In genomic region chr9:127954831-127955293, GRCh38 we compare ENCODE assay signal across 9 cellular contexts. TPM values are rescaled to one million over a fixed set of nuclear protein-coding genes. Genes with fewer than 3 reads are reported as not detected.
DNase-seq lines count a peak whose midpoint lies in the region; ATAC-seq and TF ChIP-seq lines count a peak whose summit lies in the region.
"Had no signal": no experiment of that assay in that cellular context is flagged by ENCODE, and none has a peak within 500 bp of the region (broad histone marks: within the 10 kb centered on the region; RNA-seq: fewer than 3 reads in every experiment).

No MANE protein-coding gene starts in this region.

- H3K27ac ChIP-seq in hepatocyte = peak overlapping the region; percentile 90

- H3K4me2 ChIP-seq in hepatocyte = peak overlapping the region; percentile 61

- H3K4me1 ChIP-seq in hepatocyte (ENCODE audit: insufficient read depth) = peaks cover 45% of the 10 kb centered on the region

- H3K4me3 Mint-ChIP-seq in IgD-negative memory B cell = peak overlapping the region in 1 of 4 donors; percentile 25
- H3K4me3 Mint-ChIP-seq in activated T-helper 17 cell treated with anti-CD3 and anti-CD28 coated beads, Interleukin-2, amount 50 U/mL, for 72 hours = peak overlapping the region; percentile 62
- peak overlapping the region; percentile 50 for H3K4me3 Mint-ChIP-seq in stimulated activated effector memory CD8-positive, alpha-beta T cell treated with anti-CD3 and anti-CD28 coated beads, Interleukin-12 subunit alpha, Interleukin-12 subunit beta, amount 100 ng/mL, for 72 hours
- H3K4me3 Mint-ChIP-seq: nephron had no signal

- 84% methylated on average over 13 of the region's 13 CpGs for WGBS in hepatocyte (ENCODE audit: low lambda C conversion rate, missing lambda C conversion rate)

- H3K4me1 Mint-ChIP-seq in IgD-negative memory B cell = peaks cover 34 to 51% (median 35%) of the 10 kb centered on the region in 3 donors
- H3K4me1 Mint-ChIP-seq in activated T-helper 17 cell treated with anti-CD3 and anti-CD28 coated beads, Interleukin-2, amount 50 U/mL, for 72 hours = peaks cover 31% of the 10 kb centered on the region
- H3K4me1 Mint-ChIP-seq in stimulated activated effector memory CD8-positive, alpha-beta T cell treated with anti-CD3 and anti-CD28 coated beads, Interleukin-12 subunit alpha, Interleukin-12 subunit beta, amount 100 ng/mL, for 72 hours = peaks cover 73% of the 10 kb centered on the region

- no peaks in the 10 kb centered on the region for H3K9me3 ChIP-seq in hepatocyte (ENCODE audit: low read depth)

- peaks cover 33% of the 10 kb centered on the region for H4K20me1 ChIP-seq in hepatocyte (ENCODE audit: insufficient read depth, poor library complexity, severe bottlenecking)

- H3K9me2 ChIP-seq in hepatocyte (replicated peaks; ENCODE audit: insufficient read depth) = no peaks in the 10 kb centered on the region

- H3K27me3 Mint-ChIP-seq in IgD-negative memory B cell = no peaks in the 10 kb centered on the region
- H3K27me3 Mint-ChIP-seq in activated T-helper 17 cell treated with anti-CD3 and anti-CD28 coated beads, Interleukin-2, amount 50 U/mL, for 72 hours = no peaks in the 10 kb centered on the region

- no peaks in the 10 kb centered on the region for H3K36me3 ChIP-seq in hepatocyte (replicated peaks; ENCODE audit: insufficient read depth, low read depth)

- H3K27me3 ChIP-seq in hepatocyte = no peaks in the 10 kb centered on the region

- H3K79me2 ChIP-seq in hepatocyte = peaks cover 96% of the 10 kb centered on the region

- ATAC-seq in activated T-helper 17 cell treated with anti-CD3 and anti-CD28 coated beads, Interleukin-2, amount 50 U/mL, for 72 hours (replicated peaks) = no peak
- no peak for ATAC-seq in stimulated activated effector memory CD8-positive, alpha-beta T cell treated with anti-CD3 and anti-CD28 coated beads, Interleukin-12 subunit alpha, Interleukin-12 subunit beta, amount 100 ng/mL, for 72 hours
- ATAC-seq in GM18519 (IDR thresholded peaks at IDR 0.05; ENCODE audit: low FRiP score, unreplicated experiment) (no peak), GM21529 (IDR thresholded peaks at IDR 0.05; ENCODE audit: unreplicated experiment) (no peak), HG02623 (IDR thresholded peaks at IDR 0.05; ENCODE audit: unreplicated experiment) (no peak)

- peaks cover 0 to 3% (median 0%) of the 10 kb centered on the region in 3 donors for H3K9me3 Mint-ChIP-seq in IgD-negative memory B cell
- no peaks in the 10 kb centered on the region for H3K9me3 Mint-ChIP-seq in activated T-helper 17 cell treated with anti-CD3 and anti-CD28 coated beads, Interleukin-2, amount 50 U/mL, for 72 hours
- no peaks in the 10 kb centered on the region for H3K9me3 Mint-ChIP-seq in stimulated activated effector memory CD8-positive, alpha-beta T cell treated with anti-CD3 and anti-CD28 coated beads, Interleukin-12 subunit alpha, Interleukin-12 subunit beta, amount 100 ng/mL, for 72 hours

- H3K36me3 Mint-ChIP-seq in IgD-negative memory B cell = peaks cover 5% of the 10 kb centered on the region
- H3K36me3 Mint-ChIP-seq in activated T-helper 17 cell treated with anti-CD3 and anti-CD28 coated beads, Interleukin-2, amount 50 U/mL, for 72 hours (ENCODE audit: low read depth) = peaks cover 8% of the 10 kb centered on the region
- peaks cover 5% of the 10 kb centered on the region for H3K36me3 Mint-ChIP-seq in stimulated activated effector memory CD8-positive, alpha-beta T cell treated with anti-CD3 and anti-CD28 coated beads, Interleukin-12 subunit alpha, Interleukin-12 subunit beta, amount 100 ng/mL, for 72 hours

- no peak for TF ChIP-seq CTCF in hepatocyte (IDR thresholded peaks at IDR 0.05; ENCODE audit: poor library complexity)

- DNase-seq in hepatocyte (ENCODE audit: low spot score) (no peak), islet precursor cell (no peak)
- no peak for DNase-seq in stimulated activated effector memory CD8-positive, alpha-beta T cell treated with anti-CD3 and anti-CD28 coated beads, Interleukin-12 subunit alpha, Interleukin-12 subunit beta, amount 100 ng/mL, for 72 hours (ENCODE audit: low spot score in 2 of 2)

- H2AFZ ChIP-seq in hepatocyte = no peak overlapping the region

- no peak overlapping the region for H3K4me3 ChIP-seq in hepatocyte

- H3K27ac Mint-ChIP-seq in IgD-negative memory B cell = peak overlapping the region; percentile 44 to 84 (median 67)
- peak overlapping the region; percentile 74 for H3K27ac Mint-ChIP-seq in activated T-helper 17 cell treated with anti-CD3 and anti-CD28 coated beads, Interleukin-2, amount 50 U/mL, for 72 hours
- peak overlapping the region; percentile 87 for H3K27ac Mint-ChIP-seq in stimulated activated effector memory CD8-positive, alpha-beta T cell treated with anti-CD3 and anti-CD28 coated beads, Interleukin-12 subunit alpha, Interleukin-12 subunit beta, amount 100 ng/mL, for 72 hours
- H3K27ac Mint-ChIP-seq: nephron had no signal

RNA-seq across cellular contexts. Expression of gene DPM2, which starts 17.2 kb away (rescaled TPM):
- polyA plus RNA-seq in IgD-negative memory B cell = 44.9 TPM
- total RNA-seq in activated T-helper 17 cell treated with anti-CD3 and anti-CD28 coated beads, Interleukin-2, amount 50 U/mL, for 72 hours = 10 to 100 TPM; 29.4 to 54.5 TPM
- total RNA-seq in hepatocyte = 19.2 and 22.4 TPM in 2 replicates
- 57.1 and 61.9 TPM in 2 replicates for polyA plus RNA-seq in hepatocyte

RNA-seq across cellular contexts. Expression of gene PIP5KL1, which starts 24.3 kb away (rescaled TPM):
- polyA plus RNA-seq in IgD-negative memory B cell (1.1 TPM), hepatocyte (1.4 and 2.5 TPM in 2 replicates)
- total RNA-seq in activated T-helper 17 cell treated with anti-CD3 and anti-CD28 coated beads, Interleukin-2, amount 50 U/mL, for 72 hours = 1 to 10 TPM; 2.6 to 3.7 TPM
- 1.6 and 3.7 TPM in 2 replicates for total RNA-seq in hepatocyte

RNA-seq across cellular contexts. Expression of gene EEIG1, which starts 25.9 kb away (rescaled TPM):
- polyA plus RNA-seq in IgD-negative memory B cell = 90.5 TPM
- total RNA-seq in activated T-helper 17 cell treated with anti-CD3 and anti-CD28 coated beads, Interleukin-2, amount 50 U/mL, for 72 hours = 10 to 100 TPM; 29.6 to 37.8 TPM
- total RNA-seq in hepatocyte = 38.1 and 47.9 TPM in 2 replicates
- polyA plus RNA-seq in hepatocyte = 43.6 and 44.1 TPM in 2 replicates

RNA-seq across cellular contexts. Expression of gene ST6GALNAC4, which starts 38.0 kb away (rescaled TPM):
- polyA plus RNA-seq in IgD-negative memory B cell (32.5 TPM), hepatocyte (14.3 and 15.2 TPM in 2 replicates)
- total RNA-seq in activated T-helper 17 cell treated with anti-CD3 and anti-CD28 coated beads, Interleukin-2, amount 50 U/mL, for 72 hours = 10 to 100 TPM; 19.6 to 19.8 TPM
- total RNA-seq in hepatocyte = 13.2 and 14.6 TPM in 2 replicates

RNA-seq across cellular contexts. Expression of gene ST6GALNAC6, which starts 55.5 kb away (rescaled TPM):
- polyA plus RNA-seq in IgD-negative memory B cell (38.9 TPM), hepatocyte (47.7 and 61.2 TPM in 2 replicates)
- total RNA-seq in activated T-helper 17 cell treated with anti-CD3 and anti-CD28 coated beads, Interleukin-2, amount 50 U/mL, for 72 hours = 100 to 1,000 TPM in 1 of 2 donors, 10 to 100 TPM in 1; 61.7 to 124 TPM
- total RNA-seq in hepatocyte = 31.8 and 37.3 TPM in 2 replicates
